9 cellular contexts compared by ENCODE assay signal in the genomic region with DNA sequence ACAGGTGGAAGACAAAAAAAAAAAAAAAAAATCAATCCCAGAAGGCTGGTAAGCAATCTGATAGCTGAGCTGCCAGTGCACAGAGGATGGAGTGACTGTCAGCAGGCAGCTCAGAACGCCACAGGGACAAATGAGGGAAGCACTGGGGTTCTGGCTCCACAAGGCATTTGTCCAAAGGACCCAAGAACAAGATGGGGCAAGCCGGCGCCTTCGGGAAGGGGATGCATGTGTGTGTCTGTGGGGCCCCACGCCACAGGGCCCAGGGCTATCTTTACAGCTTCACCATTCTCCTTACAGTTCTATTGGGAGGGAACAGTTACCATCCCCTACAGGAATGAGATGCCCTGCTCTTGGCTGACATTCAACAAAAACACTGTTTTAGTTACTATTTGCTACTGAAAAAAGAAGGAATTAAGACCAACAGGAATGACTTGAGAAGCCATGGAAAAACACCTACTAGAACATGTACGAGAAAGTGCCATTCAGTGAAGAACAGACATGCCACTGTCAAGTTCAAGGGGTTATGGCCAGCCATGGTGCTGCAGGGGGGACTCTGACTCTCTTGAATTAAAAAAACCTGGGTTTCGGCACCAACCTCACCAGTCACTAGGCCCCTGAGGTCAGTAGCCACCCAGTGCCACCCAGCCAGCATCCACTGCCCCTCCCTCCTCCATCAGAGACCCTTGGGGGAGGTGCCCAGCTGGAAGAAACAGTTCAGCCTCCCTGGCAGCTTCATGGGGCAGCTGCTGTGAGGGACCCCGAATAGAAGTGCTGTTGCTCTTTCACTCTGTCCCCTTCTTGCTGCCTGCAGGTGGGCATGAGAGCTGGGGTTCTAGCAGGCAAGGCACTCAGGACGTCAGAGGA. TPM values are rescaled to one million over a fixed set of nuclear protein-coding genes. Genes with fewer than 3 reads are reported as not detected.
A peak's percentile ranks its signal among the peaks of the same experiment; 100 is the strongest.
DNase-seq lines count a peak whose midpoint lies in the region; ATAC-seq and TF ChIP-seq lines count a peak whose summit lies in the region.
"Had no signal": no experiment of that assay in that cellular context is flagged by ENCODE, and none has a peak within 500 bp of the region (broad histone marks: within the 10 kb centered on the region; RNA-seq: fewer than 3 reads in every experiment).

No MANE protein-coding gene starts in this region.

- peak overlapping the region; percentile 83 for H3K27ac ChIP-seq in left ventricle myocardium inferior (replicated peaks)
- H3K27ac ChIP-seq: neutrophil had no signal

- peaks cover 100% of the 10 kb centered on the region for H3K4me1 Mint-ChIP-seq in activated naive CD8-positive, alpha-beta T cell treated with anti-CD3 and anti-CD28 coated beads, Interleukin-2, amount 50 U/mL, for 24 hours
- peaks cover 42% of the 10 kb centered on the region for H3K4me1 Mint-ChIP-seq in memory B cell

- peaks cover 78% of the 10 kb centered on the region for H3K36me3 Mint-ChIP-seq in activated naive CD8-positive, alpha-beta T cell treated with anti-CD3 and anti-CD28 coated beads, Interleukin-2, amount 50 U/mL, for 24 hours (ENCODE audit: low read depth)
- H3K36me3 Mint-ChIP-seq in memory B cell, result peaks cover 14% of the 10 kb centered on the region

- DNase-seq in left ventricle myocardium inferior (no peak), left cardiac atrium (no peak), memory B cell (ENCODE audit: low spot score in 2 of 2) (no peak), HK-2 (ENCODE audit: unreplicated experiment) (no peak), NCI-H1417 (lab: John Stamatoyannopoulos, UW) (no peak), MG63 (no peak)
- no peak for DNase-seq in activated naive CD8-positive, alpha-beta T cell treated with anti-CD3 and anti-CD28 coated beads, Interleukin-2, amount 50 U/mL, for 24 hours
- DNase-seq in stimulated activated CD4-positive, alpha-beta T cell treated with anti-CD3 and anti-CD28 coated beads, Interleukin-4, amount 100 ng/mL, for 4 hours, result no peak

- H3K27me3 ChIP-seq in left ventricle myocardium inferior (ENCODE audit: low read depth) (no peaks in the 10 kb centered on the region), MG63 (no peaks in the 10 kb centered on the region)
- H3K27me3 ChIP-seq: neutrophil had no signal

- TF ChIP-seq CTCF in left ventricle myocardium inferior (IDR thresholded peaks at IDR 0.05; ENCODE audit: borderline replicate concordance), result no peak

- intact Hi-C loops in left ventricle myocardium inferior (cut with micrococcal nuclease), result no loop called here
- intact Hi-C loops in left cardiac atrium (cut with DNase I), result no loop called here

- H3K9me3 Mint-ChIP-seq in activated naive CD8-positive, alpha-beta T cell treated with anti-CD3 and anti-CD28 coated beads, Interleukin-2, amount 50 U/mL, for 24 hours, result no peaks in the 10 kb centered on the region
- H3K9me3 Mint-ChIP-seq in memory B cell, result no peaks in the 10 kb centered on the region

- H3K27me3 Mint-ChIP-seq in activated naive CD8-positive, alpha-beta T cell treated with anti-CD3 and anti-CD28 coated beads, Interleukin-2, amount 50 U/mL, for 24 hours, result no peaks in the 10 kb centered on the region
- H3K27me3 Mint-ChIP-seq in memory B cell, result no peaks in the 10 kb centered on the region

- H3K36me3 ChIP-seq in left ventricle myocardium inferior, result peaks cover 61% of the 10 kb centered on the region
- H3K36me3 ChIP-seq in MG63, result peaks cover 72% of the 10 kb centered on the region

- peaks cover 94% of the 10 kb centered on the region for H3K4me1 ChIP-seq in left ventricle myocardium inferior

- H3K4me3 ChIP-seq in left ventricle myocardium inferior, result no peak overlapping the region
- H3K4me3 ChIP-seq in MG63, result no peak overlapping the region

- H3K9me3 ChIP-seq in left ventricle myocardium inferior (replicated peaks), result no peaks in the 10 kb centered on the region
- H3K9me3 ChIP-seq in MG63, result no peaks in the 10 kb centered on the region
- H3K9me3 ChIP-seq: neutrophil had no signal

- H3K4me3 Mint-ChIP-seq in activated naive CD8-positive, alpha-beta T cell treated with anti-CD3 and anti-CD28 coated beads, Interleukin-2, amount 50 U/mL, for 24 hours, result peak overlapping the region; percentile 34
- H3K4me3 Mint-ChIP-seq in memory B cell, result no peak overlapping the region

- ATAC-seq in left cardiac atrium (no peak), memory B cell (ENCODE audit: low read depth) (no peak)
- no peak for ATAC-seq in activated naive CD8-positive, alpha-beta T cell treated with anti-CD3 and anti-CD28 coated beads, Interleukin-2, amount 50 U/mL, for 24 hours

- H3K27ac Mint-ChIP-seq in activated naive CD8-positive, alpha-beta T cell treated with anti-CD3 and anti-CD28 coated beads, Interleukin-2, amount 50 U/mL, for 24 hours, result peak overlapping the region; percentile 95
- H3K27ac Mint-ChIP-seq in memory B cell, result peak overlapping the region; percentile 54

RNA-seq across cellular contexts. Expression of a gene that starts 18.5 kb away (rescaled TPM):
- total RNA-seq in left ventricle myocardium inferior (157 TPM), left cardiac atrium (100 to 1,000 TPM; 206 to 267 TPM)
- 181 and 237 TPM in 2 replicates for total RNA-seq in MG63 (2014; rRNA removed; shearing (Covaris generic); ENCODE audit: low replicate concordance)
